17 cellular contexts compared by ENCODE assay signal in genomic region chr12:124231980-124232653, GRCh38.
DNase-seq lines count a peak whose midpoint lies in the region; ATAC-seq and TF ChIP-seq lines count a peak whose summit lies in the region.
"Had no signal": no experiment of that assay in that cellular context is flagged by ENCODE, and none has a peak within 500 bp of the region (broad histone marks: within the 10 kb centered on the region; RNA-seq: fewer than 3 reads in every experiment).

No MANE protein-coding gene starts in this region.

- ATAC-seq in heart left ventricle (no peak), HG03521 (IDR thresholded peaks at IDR 0.05; ENCODE audit: unreplicated experiment) (no peak)
- ATAC-seq: CD8-positive, alpha-beta T cell; effector memory CD8-positive, alpha-beta T cell had no signal

- 46% methylated on average over 19 of the region's 19 CpGs for WGBS in hepatocyte (ENCODE audit: low lambda C conversion rate, missing lambda C conversion rate)
- WGBS in heart left ventricle, 4 donors: 90 to 97% (median 90%) methylated on average over 15 to 19 of the region's 19 CpGs

- H3K27ac ChIP-seq in hepatocyte (peak overlapping the region; percentile 95), skeletal muscle tissue (ENCODE audit: low read depth, low read length) (no peak overlapping the region), heart left ventricle (no peak overlapping the region)
- H3K27ac ChIP-seq: heart right ventricle, right lobe of liver, vagina had no signal

- no peaks in the 10 kb centered on the region for H3K36me3 ChIP-seq in H7 (replicated peaks; ENCODE audit: control insufficient read depth, insufficient read depth, low read length)
- H3K36me3 ChIP-seq in hepatocyte (replicated peaks; ENCODE audit: insufficient read depth, low read depth): no peaks in the 10 kb centered on the region
- no peaks in the 10 kb centered on the region for H3K36me3 ChIP-seq in skeletal muscle tissue (ENCODE audit: control insufficient read depth in 3 of 3, insufficient read depth in 3 of 3, low read length in 3 of 3)
- H3K36me3 ChIP-seq in heart left ventricle: no peaks in the 10 kb centered on the region
- H3K36me3 ChIP-seq: heart right ventricle, MG63, right lobe of liver, vagina had no signal

- TF ChIP-seq CTCF in hepatocyte (IDR thresholded peaks at IDR 0.05; ENCODE audit: poor library complexity) (no peak), heart left ventricle (IDR thresholded peaks at IDR 0.05) (no peak)

- peak overlapping the region; percentile 60 for H3K4me2 ChIP-seq in hepatocyte

- no peak for TF ChIP-seq POLR2A in heart left ventricle (IDR thresholded peaks at IDR 0.05)

- peak overlapping the region in 2 of 3 donors; percentile 15 to 33 for H3K9ac ChIP-seq in skeletal muscle tissue (ENCODE audit: low read depth in 1 of 3, low read length in 3 of 3)

- peaks cover 5% of the 10 kb centered on the region for H3K9me3 ChIP-seq in hepatocyte (ENCODE audit: low read depth)
- H3K9me3 ChIP-seq in skeletal muscle tissue (ENCODE audit: control insufficient read depth in 3 of 3, low read length in 3 of 3): peaks cover 0 to 5% (median 3%) of the 10 kb centered on the region in 3 donors
- peaks cover 0 to 19% (median under 1%) of the 10 kb centered on the region in 12 donors for H3K9me3 ChIP-seq in heart left ventricle
- H3K9me3 ChIP-seq: right lobe of liver, vagina had no signal

- no peaks in the 10 kb centered on the region for H3K9me2 ChIP-seq in hepatocyte (replicated peaks; ENCODE audit: insufficient read depth)

- H3K4me1 ChIP-seq in hepatocyte (ENCODE audit: insufficient read depth): peaks cover 17% of the 10 kb centered on the region
- peaks cover 7 to 9% (median 8%) of the 10 kb centered on the region in 3 donors for H3K4me1 ChIP-seq in skeletal muscle tissue (ENCODE audit: control insufficient read depth in 3 of 3, insufficient read depth in 3 of 3, low read length in 3 of 3)
- peaks cover 0 to 15% (median 0%) of the 10 kb centered on the region in 12 donors for H3K4me1 ChIP-seq in heart left ventricle
- H3K4me1 ChIP-seq: right lobe of liver, vagina had no signal

- peak; percentile 59 for DNase-seq in H7
- peak; percentile 73 for DNase-seq in NCI-H345 treated with DMSO at 0.1 percent for 48 hours (lab: John Stamatoyannopoulos, UW; ENCODE audit: unreplicated experiment)
- DNase-seq in hepatocyte (ENCODE audit: low spot score): peak; percentile 84
- no peak for DNase-seq in NCI-H524 treated with DMSO at 0.1 percent for 48 hours (lab: John Stamatoyannopoulos, UW)
- no peak for DNase-seq in heart left ventricle
- DNase-seq in stimulated activated CD4-positive, alpha-beta T cell treated with anti-CD3 and anti-CD28 coated beads, Interleukin-4, amount 100 ng/mL, for 4 hours: no peak
- DNase-seq: activated T-cell treated with anti-CD3 and anti-CD28 coated beads for 4 hours; amniotic stem cell; CD8-positive, alpha-beta T cell; effector memory CD8-positive, alpha-beta T cell; heart right ventricle; MG63; midbrain; right lobe of liver had no signal

- no peaks in the 10 kb centered on the region for H3K79me2 ChIP-seq in hepatocyte

- H4K20me1 ChIP-seq in hepatocyte (ENCODE audit: insufficient read depth, poor library complexity, severe bottlenecking): no peaks in the 10 kb centered on the region

- no peaks in the 10 kb centered on the region for H3K27me3 ChIP-seq in H7 (ENCODE audit: control insufficient read depth, insufficient read depth, low read length)
- no peaks in the 10 kb centered on the region for H3K27me3 ChIP-seq in hepatocyte
- H3K27me3 ChIP-seq in skeletal muscle tissue (ENCODE audit: control insufficient read depth in 3 of 3, insufficient read depth in 3 of 3, low read length in 3 of 3): no peaks in the 10 kb centered on the region
- peaks cover 0 to 6% (median 0%) of the 10 kb centered on the region in 9 donors for H3K27me3 ChIP-seq in heart left ventricle
- H3K27me3 ChIP-seq: MG63, right lobe of liver, vagina had no signal

- H3K4me3 ChIP-seq in H7 (ENCODE audit: insufficient read depth, low read depth, low read length): no peak overlapping the region
- H3K4me3 ChIP-seq in hepatocyte: no peak overlapping the region
- peak overlapping the region in 1 of 3 donors; percentile 22 for H3K4me3 ChIP-seq in skeletal muscle tissue (ENCODE audit: low read length in 3 of 3)
- no peak overlapping the region for H3K4me3 ChIP-seq in heart left ventricle
- H3K4me3 ChIP-seq: heart right ventricle, MG63, right lobe of liver, vagina had no signal

- intact Hi-C loops in heart left ventricle (cut with DNase I): no loop called here

- no peak overlapping the region for H2AFZ ChIP-seq in hepatocyte

Comparison
In these comparisons a context has a peak if more than half of its experiments do, and no peak if none do; other contexts are left out.
1. DNase-seq: peak in H7 (single experiment), NCI-H345 treated with DMSO at 0.1 percent for 48 hours (single experiment) and hepatocyte (single experiment); none in NCI-H524 treated with DMSO at 0.1 percent for 48 hours (single experiment), heart left ventricle (0 of 5) and stimulated activated CD4-positive, alpha-beta T cell treated with anti-CD3 and anti-CD28 coated beads, Interleukin-4, amount 100 ng/mL, for 4 hours (0 of 2).